8 cellular contexts compared by ENCODE assay signal in genomic region chr7:131107343-131108211, GRCh38.
A peak's percentile ranks its signal among the peaks of the same experiment; 100 is the strongest.
DNase-seq lines count a peak whose midpoint lies in the region; ATAC-seq and TF ChIP-seq lines count a peak whose summit lies in the region.

No MANE protein-coding gene starts in this region.

- no peak for TF ChIP-seq CTCF in 22Rv1 (IDR thresholded peaks at IDR 0.05)
- TF ChIP-seq CTCF in WERI-Rb-1 (IDR thresholded peaks at IDR 0.05; ENCODE audit: low read depth, low read length) = no peak
- no peak for TF ChIP-seq CTCF in mammary epithelial cell (conservative IDR thresholded peaks at IDR 0.05 in 1 of 2, IDR thresholded peaks at IDR 0.05 in 1 of 2; ENCODE audit: extremely low read depth in 1 of 2, insufficient read depth in 1 of 2, low read depth in 1 of 2, low read length in 2 of 2)

- TSS peak; percentile 39 for BruUV-seq in mammary epithelial cell (replicated peaks; lab: Mats Ljungman, UMichigan)

- dilution Hi-C loops in mammary epithelial cell (cut with HindIII; ENCODE audit: low sequenced_read_pairs) = no loop called here

- H3K27me3 ChIP-seq in WERI-Rb-1 (ENCODE audit: insufficient read depth, low read depth, severe bottlenecking) (peaks cover 20% of the 10 kb centered on the region), mammary epithelial cell (ENCODE audit: insufficient read depth, low read length) (no peaks in the 10 kb centered on the region)

- peak; percentile 73 for DNase-seq in NCI-H2029 treated with DMSO at 0.1 percent for 48 hours (lab: John Stamatoyannopoulos, UW)
- DNase-seq in WERI-Rb-1 = peak; percentile 33
- DNase-seq in mammary epithelial cell = peak; percentile 63
- DNase-seq in inferior parietal cortex (ENCODE audit: extremely low spot score) = peak; percentile 94
- peak; percentile 48 to 60 for DNase-seq in stimulated activated CD4-positive, alpha-beta T cell treated with anti-CD3 and anti-CD28 coated beads, Interleukin-12 subunit alpha, Interleukin-12 subunit beta, amount 100 ng/mL, for 24 hours (ENCODE audit: low read depth in 2 of 2)

- peak overlapping the region; percentile 61 for H3K4me3 ChIP-seq in WERI-Rb-1 (ENCODE audit: low read depth, low read length)
- peak overlapping the region; percentile 75 to 86 (median 75) for H3K4me3 ChIP-seq in mammary epithelial cell (replicated peaks in 1 of 3; ENCODE audit: insufficient read depth in 1 of 3, low read depth in 2 of 3, low read length in 3 of 3)

- in situ Hi-C loops in mammary epithelial cell (cut with MboI; ENCODE audit: low sequenced_read_pairs in 2 of 2) = loop anchor here in 1 of 2 donors (25.0 kb wide), 1 partner anchor 180 kb away; no protein-coding TSS in a partner anchor

- peak overlapping the region; percentile 85 for H2AFZ ChIP-seq in mammary epithelial cell (ENCODE audit: low read depth, low read length)

- H3K4me2 ChIP-seq in mammary epithelial cell (ENCODE audit: insufficient read depth, low read depth, low read length) = peak overlapping the region; percentile 89

- CTCF ChIA-PET in mammary epithelial cell (lab: Charles Lee; ENCODE audit: low non-redundant PET) = interaction anchor here (0.5 kb wide), 1 partner anchor 11 kb away, joined by 6 read pairs; no protein-coding TSS in a partner anchor

- 0% methylated on average over 28 of the region's 63 CpGs for WGBS in mammary epithelial cell (ENCODE audit: low coverage, missing lambda C conversion rate)

- H3K27ac ChIP-seq in 22Rv1 = peak overlapping the region; percentile 85
- no peak overlapping the region for H3K27ac ChIP-seq in WERI-Rb-1
- H3K27ac ChIP-seq in mammary epithelial cell (ENCODE audit: insufficient read depth, low read depth, low read length) = peak overlapping the region; percentile 76

- no peaks in the 10 kb centered on the region for H3K9me3 ChIP-seq in WERI-Rb-1 (ENCODE audit: severe bottlenecking)
- no peaks in the 10 kb centered on the region for H3K9me3 ChIP-seq in mammary epithelial cell (replicated peaks; ENCODE audit: insufficient read depth, low read length)

- H3K9ac ChIP-seq in mammary epithelial cell (ENCODE audit: insufficient read depth, low read length) = peak overlapping the region; percentile 92

- intact Hi-C loops in mammary epithelial cell (cut with micrococcal nuclease) = loop anchor here (1.0 to 2.0 kb wide), 6 partner anchors 31 to 317 kb away; no protein-coding TSS in a partner anchor

- ATAC-seq in GM18502 (IDR thresholded peaks at IDR 0.05; ENCODE audit: poor library complexity, unreplicated experiment) (peak; percentile 52), HG02885 (IDR thresholded peaks at IDR 0.05; ENCODE audit: poor library complexity, unreplicated experiment) (peak; percentile 48)

- peaks cover 72% of the 10 kb centered on the region for H3K79me2 ChIP-seq in mammary epithelial cell (ENCODE audit: insufficient read depth, low read length)

- no peaks in the 10 kb centered on the region for H4K20me1 ChIP-seq in mammary epithelial cell (ENCODE audit: insufficient read depth, low read length)

- peaks cover 53% of the 10 kb centered on the region for H3K4me1 ChIP-seq in mammary epithelial cell (ENCODE audit: insufficient read depth, low read length)

- no peaks in the 10 kb centered on the region for H3K36me3 ChIP-seq in WERI-Rb-1
- H3K36me3 ChIP-seq in mammary epithelial cell (ENCODE audit: insufficient read depth, low read length) = no peaks in the 10 kb centered on the region

Comparison
In these comparisons a context has a peak if more than half of its experiments do, and no peak if none do; other contexts are left out.
1. DNase-seq: peak in every context shown above with its lines; median percentile 94 in inferior parietal cortex; 73 in NCI-H2029 treated with DMSO at 0.1 percent for 48 hours; 63 in mammary epithelial cell; 54 in stimulated activated CD4-positive, alpha-beta T cell treated with anti-CD3 and anti-CD28 coated beads, Interleukin-12 subunit alpha, Interleukin-12 subunit beta, amount 100 ng/mL, for 24 hours; 33 in WERI-Rb-1.